10 cellular contexts compared by ENCODE assay signal in the genomic region with DNA sequence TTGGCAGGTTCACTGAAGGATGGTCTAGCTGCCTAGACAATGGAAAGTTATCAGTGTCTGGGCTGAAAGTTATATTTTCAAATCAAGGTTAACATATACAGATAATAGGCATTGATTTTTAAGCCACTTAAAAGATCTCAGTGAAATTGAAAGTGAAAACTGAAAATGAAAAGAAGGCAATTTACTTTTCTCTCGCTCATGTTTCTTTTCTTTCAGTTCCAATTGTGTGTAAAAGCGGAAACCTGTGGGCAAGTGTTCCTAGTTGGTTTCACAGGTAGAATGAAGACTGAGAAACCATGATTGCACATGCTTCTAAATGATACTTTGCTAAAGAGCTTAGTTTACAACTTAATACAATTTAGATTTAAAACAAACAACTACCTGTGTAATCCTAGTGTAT.
A peak's percentile ranks its signal among the peaks of the same experiment; 100 is the strongest.
DNase-seq lines count a peak whose midpoint lies in the region; ATAC-seq and TF ChIP-seq lines count a peak whose summit lies in the region.
"Had no signal": no experiment of that assay in that cellular context is flagged by ENCODE, and none has a peak within 500 bp of the region (broad histone marks: within the 10 kb centered on the region; RNA-seq: fewer than 3 reads in every experiment).

No MANE protein-coding gene starts in this region.

- H3K36me3 ChIP-seq in MM.1S (replicated peaks; ENCODE audit: insufficient read depth, low read length) (no peaks in the 10 kb centered on the region), right atrium auricular region (peaks cover 43% of the 10 kb centered on the region), osteoblast (ENCODE audit: insufficient read depth, low read length) (no peaks in the 10 kb centered on the region)

- peaks cover 93% of the 10 kb centered on the region for H3K27me3 ChIP-seq in MM.1S (replicated peaks; ENCODE audit: insufficient read depth, low read length)
- no peaks in the 10 kb centered on the region for H3K27me3 ChIP-seq in right atrium auricular region
- H3K27me3 ChIP-seq in osteoblast (ENCODE audit: insufficient read depth, low read length), result no peaks in the 10 kb centered on the region

- TF ChIP-seq CTCF in MM.1S (IDR thresholded peaks at IDR 0.05; ENCODE audit: low read length) (no peak), right atrium auricular region (IDR thresholded peaks at IDR 0.05) (no peak), osteoblast (IDR thresholded peaks at IDR 0.05; ENCODE audit: extremely low read depth, low read depth, low read length) (no peak)

- ATAC-seq in GM18519 (IDR thresholded peaks at IDR 0.05; ENCODE audit: low FRiP score, unreplicated experiment), result peak; percentile 89
- ATAC-seq in GM19455 (IDR thresholded peaks at IDR 0.05; ENCODE audit: unreplicated experiment), result peak; percentile 67
- peak; percentile 86 for ATAC-seq in HG02943 (IDR thresholded peaks at IDR 0.05; ENCODE audit: low read depth, unreplicated experiment)

- H3F3A ChIP-seq in MM.1S (ENCODE audit: insufficient read depth, low read length), result peaks cover 11% of the 10 kb centered on the region

- H3K4me3 ChIP-seq in MM.1S (ENCODE audit: low read length) (no peak overlapping the region), right atrium auricular region (no peak overlapping the region), osteoblast (ENCODE audit: insufficient read depth, low read length) (no peak overlapping the region)

- no peak overlapping the region for H3K4me2 ChIP-seq in MM.1S (ENCODE audit: low read depth, low read length)
- H3K4me2 ChIP-seq in osteoblast (ENCODE audit: insufficient read depth, low read length), result no peak overlapping the region

- DNase-seq in MM.1S, result peak; percentile 90
- DNase-seq in right atrium auricular region (ENCODE audit: low spot score), result no peak
- no peak for DNase-seq in osteoblast (ENCODE audit: insufficient read length, low spot score, missing footprints)
- no peak for DNase-seq in DMS53 treated with DMSO at 0.1 percent for 48 hours (lab: John Stamatoyannopoulos, UW; ENCODE audit: unreplicated experiment)
- DNase-seq in HK-2 (ENCODE audit: unreplicated experiment), result no peak
- DNase-seq: mammary epithelial cell, NCI-H1048 had no signal

- H3K4me1 ChIP-seq in MM.1S (ENCODE audit: low read length) (peaks cover 11% of the 10 kb centered on the region), right atrium auricular region (no peaks in the 10 kb centered on the region), osteoblast (ENCODE audit: insufficient read depth, low read length) (no peaks in the 10 kb centered on the region)

- H3K79me2 ChIP-seq in MM.1S (ENCODE audit: low read length) (no peaks in the 10 kb centered on the region), osteoblast (ENCODE audit: insufficient read depth, low read length) (no peaks in the 10 kb centered on the region)

- H2AFZ ChIP-seq in MM.1S (ENCODE audit: low read length), result no peak overlapping the region
- H2AFZ ChIP-seq in osteoblast (ENCODE audit: low read length), result no peak overlapping the region

- H3K9me3 ChIP-seq in MM.1S (replicated peaks; ENCODE audit: insufficient read depth, low read length) (no peaks in the 10 kb centered on the region), right atrium auricular region (no peaks in the 10 kb centered on the region), osteoblast (ENCODE audit: low read depth, low read length) (no peaks in the 10 kb centered on the region)

- H3K27ac ChIP-seq in MM.1S (ENCODE audit: low read length), result no peak overlapping the region
- no peak overlapping the region for H3K27ac ChIP-seq in right atrium auricular region
- no peak overlapping the region for H3K27ac ChIP-seq in osteoblast (ENCODE audit: low read depth, low read length)

- no peak overlapping the region for H3K9ac ChIP-seq in MM.1S (ENCODE audit: low read length)

- no peaks in the 10 kb centered on the region for H3K9me2 ChIP-seq in MM.1S (replicated peaks; ENCODE audit: insufficient read depth, low read length)

- H4K20me1 ChIP-seq in MM.1S (ENCODE audit: insufficient read depth, low read length) (peaks cover 13% of the 10 kb centered on the region), osteoblast (ENCODE audit: insufficient read depth, low read length) (no peaks in the 10 kb centered on the region)
